Comparison of ENCODE assay signal across 1 cellular context in the genomic region with DNA sequence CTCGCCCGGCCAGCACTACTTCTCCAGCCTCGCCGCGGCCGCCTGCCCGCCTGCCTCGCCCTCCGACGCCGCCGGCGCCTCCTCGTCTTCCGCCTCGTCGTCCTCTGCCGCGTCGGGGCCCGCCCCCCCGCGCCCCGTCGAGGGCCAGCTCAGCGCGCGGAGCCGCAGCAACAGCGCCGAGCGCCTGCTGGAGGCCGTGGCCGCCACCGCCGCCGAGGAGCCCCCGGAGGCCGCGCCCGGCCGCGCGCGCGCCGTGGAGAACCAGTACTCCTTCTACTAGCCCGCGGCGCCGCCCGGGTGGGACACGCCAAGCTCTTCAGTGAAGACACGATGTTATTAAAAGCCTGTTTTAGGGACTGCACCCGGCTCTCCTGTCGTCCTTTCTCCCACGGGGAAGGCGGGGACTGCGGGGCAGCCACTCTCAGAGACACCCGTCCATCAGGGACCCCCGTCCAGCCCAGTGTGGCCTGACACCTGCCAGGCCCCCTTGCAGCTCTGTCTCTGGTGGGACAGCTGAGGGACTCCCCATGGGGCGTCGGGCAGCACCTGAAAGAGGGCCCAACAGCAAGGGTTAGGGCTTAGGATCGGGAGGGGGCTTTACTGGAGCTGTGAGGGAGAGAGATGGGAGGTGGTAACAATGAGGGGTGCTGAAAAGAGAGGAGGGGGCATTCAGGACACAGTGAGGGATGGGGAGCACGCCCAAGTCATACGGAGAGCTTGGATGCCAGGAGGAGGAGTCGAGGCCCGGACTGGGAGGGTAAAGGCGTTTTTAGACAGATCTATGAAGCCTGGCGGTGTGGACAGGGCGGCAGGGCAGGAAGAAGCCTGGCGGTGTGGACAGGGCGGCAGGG.
TF ChIP-seq lines count a peak whose summit lies in the region.

No MANE protein-coding gene starts in this region.

TF ChIP-seq in IMR-90, 13 proteins besides CTCF, POLR2A, EP300 and RAD21:
- no peak for TF ChIP-seq CEBPB (IDR thresholded peaks at IDR 0.05; ENCODE audit: low read depth, low read length)
TF ChIP-seq in IMR-90: peak in this region for 0.
